23 cellular contexts compared by ENCODE assay signal in genomic region chr14:102991376-102991775, GRCh38.
"Had no signal": no experiment of that assay in that cellular context is flagged by ENCODE, and none has a peak within 500 bp of the region (broad histone marks: within the 10 kb centered on the region; RNA-seq: fewer than 3 reads in every experiment).

No MANE protein-coding gene starts in this region.

- H3K4me3 ChIP-seq: body of pancreas, K562, Peyer's patch had no signal

- H3K4me3 Mint-ChIP-seq: activated B cell treated with CpG ODN at 0.5 μM for 24 hours; activated CD4-positive, alpha-beta T cell treated with anti-CD3 and anti-CD28 coated beads, Interleukin-2, amount 10 ng/mL, durations not matched to agents 24 days and 14 days; activated CD8-positive, alpha-beta memory T cell treated with anti-CD3 and anti-CD28 coated beads, Interleukin-2, amount 10 ng/mL, durations not matched to agents 7 days and 5 days; activated naive CD4-positive, alpha-beta T cell treated with anti-CD3 and anti-CD28 coated beads, Interleukin-2, amount 50 U/mL, for 24 hours; activated T-cell treated with anti-CD3 and anti-CD28 coated beads, Interleukin-2, amount 50 U/mL, for 24 hours; activated T-helper 1 cell treated with anti-CD3 and anti-CD28 coated beads, Interleukin-12 subunit alpha, Interleukin-12 subunit beta, Interleukin-2, Interleukin-4 antibody, amounts not matched to agents 30 ng/mL and 10 ng/mL and 1 ng/mL, durations not matched to agents 14 hours and 24 hours and 36 hours; central memory CD8-positive, alpha-beta T cell; T-helper 1 cell treated with Interleukin-12 subunit alpha and Interleukin-12 subunit beta and Interleukin-4 antibody, amounts not matched to agents 30 μg/mL and 1 μg/mL, for 36 hours had no signal

- H3K27me3 ChIP-seq: body of pancreas, Peyer's patch had no signal

- H3K27ac Mint-ChIP-seq: activated B cell treated with CpG ODN at 0.5 μM for 24 hours; activated CD4-positive, alpha-beta T cell treated with anti-CD3 and anti-CD28 coated beads, Interleukin-2, amount 10 ng/mL, durations not matched to agents 24 days and 14 days; activated CD8-positive, alpha-beta memory T cell treated with anti-CD3 and anti-CD28 coated beads, Interleukin-2, amount 10 ng/mL, durations not matched to agents 7 days and 5 days; activated naive CD4-positive, alpha-beta T cell treated with anti-CD3 and anti-CD28 coated beads, Interleukin-2, amount 50 U/mL, for 24 hours; activated T-cell treated with anti-CD3 and anti-CD28 coated beads, Interleukin-2, amount 50 U/mL, for 24 hours; activated T-helper 1 cell treated with anti-CD3 and anti-CD28 coated beads, Interleukin-12 subunit alpha, Interleukin-12 subunit beta, Interleukin-2, Interleukin-4 antibody, amounts not matched to agents 30 ng/mL and 10 ng/mL and 1 ng/mL, durations not matched to agents 14 hours and 24 hours and 36 hours; T-helper 1 cell treated with Interleukin-12 subunit alpha and Interleukin-12 subunit beta and Interleukin-4 antibody, amounts not matched to agents 30 μg/mL and 1 μg/mL, for 36 hours had no signal

- H3K4me1 Mint-ChIP-seq: activated CD4-positive, alpha-beta T cell treated with anti-CD3 and anti-CD28 coated beads, Interleukin-2, amount 10 ng/mL, durations not matched to agents 24 days and 14 days; activated CD8-positive, alpha-beta memory T cell treated with anti-CD3 and anti-CD28 coated beads, Interleukin-2, amount 10 ng/mL, durations not matched to agents 7 days and 5 days; activated naive CD4-positive, alpha-beta T cell treated with anti-CD3 and anti-CD28 coated beads, Interleukin-2, amount 50 U/mL, for 24 hours; central memory CD8-positive, alpha-beta T cell had no signal

- H3K27ac ChIP-seq: body of pancreas, Peyer's patch had no signal

- DNase-seq: activated B cell treated with CpG ODN at 0.5 μM for 24 hours; activated CD4-positive, alpha-beta T cell treated with anti-CD3 and anti-CD28 coated beads for 1 hour; activated CD4-positive, alpha-beta T cell treated with anti-CD3 and anti-CD28 coated beads, Interleukin-2, amount 10 ng/mL, durations not matched to agents 24 days and 14 days; activated CD4-positive, alpha-beta T cell treated with anti-CD3 and anti-CD28 coated beads, Interleukin-2, amount 50 U/mL, for 48 hours; activated CD8-positive, alpha-beta memory T cell treated with anti-CD3 and anti-CD28 coated beads, Interleukin-2, amount 10 ng/mL, durations not matched to agents 7 days and 5 days; activated effector memory CD4-positive, alpha-beta T cell treated with Interleukin-2 at 50 U/mL for 16 hours; activated naive CD4-positive, alpha-beta T cell; activated T-cell treated with anti-CD3 and anti-CD28 coated beads, Interleukin-2, amount 50 U/mL, for 24 hours; body of pancreas; Kasumi-1; NCI-H1092; NCI-H1417; NCI-H1930; NCI-H2171; NCI-H226; NCI-H69; Peyer's patch; SHP77 had no signal

- H3K4me1 ChIP-seq: body of pancreas had no signal

- H3K27me3 Mint-ChIP-seq: activated B cell treated with CpG ODN at 0.5 μM for 24 hours; activated CD4-positive, alpha-beta T cell treated with anti-CD3 and anti-CD28 coated beads, Interleukin-2, amount 10 ng/mL, durations not matched to agents 24 days and 14 days; activated naive CD4-positive, alpha-beta T cell treated with anti-CD3 and anti-CD28 coated beads, Interleukin-2, amount 50 U/mL, for 24 hours; activated T-cell treated with anti-CD3 and anti-CD28 coated beads, Interleukin-2, amount 50 U/mL, for 24 hours had no signal
